In genomic region chr4:37964734-37965457, GRCh38 we compare ENCODE assay signal across 17 cellular contexts. TPM values are rescaled to one million over a fixed set of nuclear protein-coding genes. Genes with fewer than 3 reads are reported as not detected.
A peak's percentile ranks its signal among the peaks of the same experiment; 100 is the strongest.
DNase-seq lines count a peak whose midpoint lies in the region; ATAC-seq and TF ChIP-seq lines count a peak whose summit lies in the region.
"Had no signal": no experiment of that assay in that cellular context is flagged by ENCODE, and none has a peak within 500 bp of the region (broad histone marks: within the 10 kb centered on the region; RNA-seq: fewer than 3 reads in every experiment).

No MANE protein-coding gene starts in this region.

- no peak overlapping the region for H3K27ac ChIP-seq in aorta (ENCODE audit: low read depth in 1 of 2, low read length in 2 of 2)
- H3K27ac ChIP-seq: BLaER1 treated with 17β-estradiol and CSF1 and Interleukin-3, amounts not matched to agents 10 nM and 100 nM; foreskin keratinocyte had no signal

- H3K4me3 ChIP-seq in aorta (ENCODE audit: low read length in 2 of 2) = no peak overlapping the region
- H3K4me3 ChIP-seq: BLaER1 treated with 17β-estradiol and CSF1 and Interleukin-3, amounts not matched to agents 10 nM and 100 nM had no signal

- ATAC-seq in GM18502 (IDR thresholded peaks at IDR 0.05; ENCODE audit: poor library complexity, unreplicated experiment) = peak; percentile 74
- peak; percentile 80 for ATAC-seq in GM21390 (IDR thresholded peaks at IDR 0.05; ENCODE audit: unreplicated experiment)
- ATAC-seq in HG02885 (IDR thresholded peaks at IDR 0.05; ENCODE audit: poor library complexity, unreplicated experiment) = peak; percentile 79
- ATAC-seq in aorta (ENCODE audit: low FRiP score) = no peak
- no peak for ATAC-seq in GM21526 (IDR thresholded peaks at IDR 0.05; ENCODE audit: low FRiP score, unreplicated experiment)
- ATAC-seq: foreskin keratinocyte had no signal

- TF ChIP-seq CTCF in chondrocyte (IDR thresholded peaks at IDR 0.05) = no peak

- WGBS in aorta, 2 donors = 90 to 93% methylated on average over 4 of the region's 4 CpGs

- no peaks in the 10 kb centered on the region for H3K27me3 Mint-ChIP-seq in chondrocyte (ENCODE audit: low read depth)
- H3K27me3 Mint-ChIP-seq: activated naive CD4-positive, alpha-beta T cell treated with anti-CD3 and anti-CD28 coated beads, Interleukin-2, amount 50 U/mL, for 24 hours had no signal

- H3K9me3 Mint-ChIP-seq in chondrocyte (ENCODE audit: low read depth) = peaks cover 10% of the 10 kb centered on the region
- H3K9me3 Mint-ChIP-seq: activated naive CD4-positive, alpha-beta T cell treated with anti-CD3 and anti-CD28 coated beads, Interleukin-2, amount 50 U/mL, for 24 hours had no signal

- intact Hi-C loops in aorta (cut with DNase I) = loop anchor here in 1 of 2 donors (5.0 kb wide), 1 partner anchor 58 kb away; no protein-coding TSS in a partner anchor

- DNase-seq in RPMI8226 = peak; percentile 23
- no peak for DNase-seq in aorta
- DNase-seq in chondrocyte (ENCODE audit: low spot score) = no peak
- no peak for DNase-seq in pons (ENCODE audit: low spot score)
- DNase-seq: central memory CD4-positive, alpha-beta T cell; DND-41; foreskin keratinocyte; mammary epithelial cell; NCI-H2029; stimulated activated naive CD4-positive, alpha-beta T cell treated with Interleukin-2 at 50 U/mL for 16 hours had no signal

- no peaks in the 10 kb centered on the region for H3K27me3 ChIP-seq in aorta (ENCODE audit: control insufficient read depth in 1 of 2, insufficient read depth in 2 of 2, low read length in 1 of 2)
- H3K27me3 ChIP-seq: BLaER1 treated with 17β-estradiol and CSF1 and Interleukin-3, amounts not matched to agents 10 nM and 100 nM; foreskin keratinocyte had no signal

- H3K4me1 Mint-ChIP-seq in chondrocyte (ENCODE audit: low read depth) = peaks cover 37% of the 10 kb centered on the region

- no peak overlapping the region for H3K27ac Mint-ChIP-seq in chondrocyte (ENCODE audit: unreplicated experiment)
- H3K27ac Mint-ChIP-seq: activated naive CD4-positive, alpha-beta T cell treated with anti-CD3 and anti-CD28 coated beads, Interleukin-2, amount 50 U/mL, for 24 hours had no signal

- peaks cover 4 to 12% of the 10 kb centered on the region in 2 donors for H3K4me1 ChIP-seq in aorta (ENCODE audit: control insufficient read depth in 1 of 2, insufficient read depth in 2 of 2, low read length in 2 of 2)
- H3K4me1 ChIP-seq: foreskin keratinocyte had no signal

- H3K9me3 ChIP-seq in aorta (ENCODE audit: control insufficient read depth, low read length) = no peaks in the 10 kb centered on the region

- H3K36me3 ChIP-seq in aorta (ENCODE audit: control insufficient read depth in 1 of 2, insufficient read depth in 2 of 2, low read length in 1 of 2) = no peaks in the 10 kb centered on the region

- no peak overlapping the region for H3K4me3 Mint-ChIP-seq in chondrocyte (ENCODE audit: unreplicated experiment)
- H3K4me3 Mint-ChIP-seq: activated naive CD4-positive, alpha-beta T cell treated with anti-CD3 and anti-CD28 coated beads, Interleukin-2, amount 50 U/mL, for 24 hours had no signal

- H3K36me3 Mint-ChIP-seq in chondrocyte (ENCODE audit: low read depth) = peaks cover 4% of the 10 kb centered on the region

RNA-seq across cellular contexts. Expression of gene PTTG2, which starts 4.7 kb away (rescaled TPM):
- total RNA-seq in aorta = 1 to 10 TPM; 4.1 to 5.9 TPM
- under 1 TPM in 1 of 2 donors, not detected in 1; 0.79 TPM for polyA plus RNA-seq in aorta
- total RNA-seq in chondrocyte = 0.45 TPM in 1 of 3 replicates, not detected in the others
- total RNA-seq: foreskin keratinocyte, HT1080, mammary epithelial cell had no signal
- polyA plus RNA-seq: foreskin keratinocyte, mammary epithelial cell had no signal

Comparison
In these comparisons a context has a peak if more than half of its experiments do, and no peak if none do; other contexts are left out.
1. ATAC-seq: peak in GM18502 (single experiment), GM21390 (single experiment) and HG02885 (single experiment); none in aorta (single experiment) and GM21526 (single experiment).